In genomic region chr4:172188248-172188976, GRCh38 we compare ENCODE assay signal across 31 cellular contexts.
DNase-seq lines count a peak whose midpoint lies in the region; ATAC-seq and TF ChIP-seq lines count a peak whose summit lies in the region.
"Had no signal": no experiment of that assay in that cellular context is flagged by ENCODE, and none has a peak within 500 bp of the region (broad histone marks: within the 10 kb centered on the region; RNA-seq: fewer than 3 reads in every experiment).

No MANE protein-coding gene starts in this region.

- TF ChIP-seq CTCF in 22Rv1 (IDR thresholded peaks at IDR 0.05) (no peak), endodermal cell (conservative IDR thresholded peaks at IDR 0.05) (no peak), upper lobe of right lung (IDR thresholded peaks at IDR 0.05) (no peak)

- peak overlapping the region; percentile 60 for H3K27ac ChIP-seq in 22Rv1
- H3K27ac ChIP-seq in endodermal cell (ENCODE audit: low read depth, low read length) = no peak overlapping the region
- H3K27ac ChIP-seq in upper lobe of right lung = no peak overlapping the region
- H3K27ac ChIP-seq: body of pancreas, esophagus squamous epithelium, foreskin keratinocyte, heart right ventricle, lower lobe of right lung, thyroid gland, vagina had no signal

- H3K4me1 Mint-ChIP-seq in endodermal cell = peaks cover 6% of the 10 kb centered on the region
- H3K4me1 Mint-ChIP-seq: activated CD4-positive, alpha-beta T cell treated with anti-CD3 and anti-CD28 coated beads for 36 hours; activated naive CD4-positive, alpha-beta T cell treated with anti-CD3 and anti-CD28 coated beads, Interleukin-2, amount 10 ng/mL, durations not matched to agents 7 days and 5 days; activated T-helper 17 cell treated with anti-CD3 and anti-CD28 coated beads, Interleukin-2, amount 50 U/mL, for 72 hours; B cell; CD8-positive, alpha-beta memory T cell had no signal

- H3K9me3 ChIP-seq in endodermal cell (ENCODE audit: control insufficient read depth, low read length) (no peaks in the 10 kb centered on the region), upper lobe of right lung (no peaks in the 10 kb centered on the region)
- H3K9me3 ChIP-seq: body of pancreas, esophagus squamous epithelium, lower lobe of right lung, MG63, thyroid gland, vagina had no signal

- H3K4me1 ChIP-seq in endodermal cell (ENCODE audit: control insufficient read depth, insufficient read depth, low read length) = no peaks in the 10 kb centered on the region
- H3K4me1 ChIP-seq in upper lobe of right lung = no peaks in the 10 kb centered on the region
- H3K4me1 ChIP-seq: body of pancreas, esophagus squamous epithelium, foreskin keratinocyte, heart right ventricle, lower lobe of right lung, thyroid gland, vagina had no signal

- no peak overlapping the region for H3K4me3 Mint-ChIP-seq in endodermal cell
- H3K4me3 Mint-ChIP-seq: activated CD4-positive, alpha-beta T cell treated with anti-CD3 and anti-CD28 coated beads for 36 hours; activated CD8-positive, alpha-beta T cell treated with anti-CD3 and anti-CD28 coated beads, Interleukin-2, amount 10 ng/mL, durations not matched to agents 7 days and 5 days; activated naive CD4-positive, alpha-beta T cell treated with anti-CD3 and anti-CD28 coated beads, Interleukin-2, amount 10 ng/mL, durations not matched to agents 7 days and 5 days; activated T-helper 17 cell treated with anti-CD3 and anti-CD28 coated beads, Interleukin-2, amount 50 U/mL, for 72 hours; B cell; CD8-positive, alpha-beta memory T cell; dendritic cell treated with granulocyte-macrophage colony-stimulating factor and Interleukin-4, amounts not matched to agents 40 ng/mL and 50 ng/mL, for 4 days; natural killer cell treated with Interleukin-12 subunit alpha and Interleukin-12 subunit beta and Interleukin-15 and Interleukin-18, amount 100 ng/mL, for 72 hours had no signal

- peak; percentile 78 for DNase-seq in DMS53 (lab: John Stamatoyannopoulos, UW)
- peak; percentile 86 for DNase-seq in NCI-H69 (lab: John Stamatoyannopoulos, UW)
- DNase-seq in endodermal cell = peak; percentile 56
- no peak for DNase-seq in upper lobe of right lung
- no peak for DNase-seq in D341Med (ENCODE audit: low spot score)
- no peak for DNase-seq in NCI-H526 (lab: John Stamatoyannopoulos, UW)
- DNase-seq: activated CD4-positive, alpha-beta T cell treated with anti-CD3 and anti-CD28 coated beads for 36 hours; activated CD8-positive, alpha-beta T cell treated with anti-CD3 and anti-CD28 coated beads, Interleukin-2, amount 10 ng/mL, durations not matched to agents 7 days and 5 days; activated naive CD4-positive, alpha-beta T cell treated with anti-CD3 and anti-CD28 coated beads, Interleukin-2, amount 10 ng/mL, durations not matched to agents 7 days and 5 days; body of pancreas; CD8-positive, alpha-beta memory T cell; DMS79; esophagus squamous epithelium; foreskin keratinocyte; GDM1; heart right ventricle; lower lobe of right lung; MG63; NCI-H1105 treated with DMSO at 0.1 percent for 48 hours; NCI-H446 treated with DMSO at 0.1 percent for 48 hours; Right ventricle myocardium superior; stimulated activated CD4-positive, alpha-beta T cell treated with anti-CD3 and anti-CD28 coated beads, Interleukin-4, amount 100 ng/mL, for 24 hours; thyroid gland had no signal

- H3K36me3 ChIP-seq in endodermal cell (ENCODE audit: control insufficient read depth, insufficient read depth, low read length) = no peaks in the 10 kb centered on the region
- H3K36me3 ChIP-seq in upper lobe of right lung = no peaks in the 10 kb centered on the region
- H3K36me3 ChIP-seq: esophagus squamous epithelium, heart right ventricle, lower lobe of right lung, MG63, thyroid gland, vagina had no signal

- ATAC-seq in upper lobe of right lung (no peak), HG03135 (IDR thresholded peaks at IDR 0.05; ENCODE audit: unreplicated experiment) (no peak)
- ATAC-seq: activated CD4-positive, alpha-beta T cell treated with anti-CD3 and anti-CD28 coated beads for 36 hours; activated CD8-positive, alpha-beta T cell treated with anti-CD3 and anti-CD28 coated beads, Interleukin-2, amount 10 ng/mL, durations not matched to agents 7 days and 5 days; activated T-helper 17 cell treated with anti-CD3 and anti-CD28 coated beads, Interleukin-2, amount 50 U/mL, for 72 hours; body of pancreas; foreskin keratinocyte; HCT116; heart right ventricle; lower lobe of right lung; natural killer cell treated with Interleukin-12 subunit alpha and Interleukin-12 subunit beta and Interleukin-15 and Interleukin-18, amount 100 ng/mL, for 72 hours had no signal

- H3K36me3 Mint-ChIP-seq in endodermal cell (ENCODE audit: low read depth) = no peaks in the 10 kb centered on the region
- H3K36me3 Mint-ChIP-seq: activated naive CD4-positive, alpha-beta T cell treated with anti-CD3 and anti-CD28 coated beads, Interleukin-2, amount 10 ng/mL, durations not matched to agents 7 days and 5 days; CD8-positive, alpha-beta memory T cell; natural killer cell treated with Interleukin-12 subunit alpha and Interleukin-12 subunit beta and Interleukin-15 and Interleukin-18, amount 100 ng/mL, for 72 hours had no signal

- no peaks in the 10 kb centered on the region for H3K27me3 Mint-ChIP-seq in endodermal cell (ENCODE audit: insufficient read depth)
- H3K27me3 Mint-ChIP-seq: activated CD4-positive, alpha-beta T cell treated with anti-CD3 and anti-CD28 coated beads for 36 hours; activated naive CD4-positive, alpha-beta T cell treated with anti-CD3 and anti-CD28 coated beads, Interleukin-2, amount 10 ng/mL, durations not matched to agents 7 days and 5 days; activated T-helper 17 cell treated with anti-CD3 and anti-CD28 coated beads, Interleukin-2, amount 50 U/mL, for 72 hours; B cell; dendritic cell treated with granulocyte-macrophage colony-stimulating factor and Interleukin-4, amounts not matched to agents 40 ng/mL and 50 ng/mL, for 4 days; natural killer cell treated with Interleukin-12 subunit alpha and Interleukin-12 subunit beta and Interleukin-15 and Interleukin-18, amount 100 ng/mL, for 72 hours had no signal

- 84% methylated on average over 3 of the region's 5 CpGs; no CpG with 5 or more reads in 1 of the 2 experiments for WGBS in endodermal cell (ENCODE audit: insufficient coverage in 1 of 2, insufficient read length in 1 of 2), 2 experiments

- intact Hi-C loops in upper lobe of right lung (cut with DNase I) = no loop called here

- H3K27ac Mint-ChIP-seq in endodermal cell = no peak overlapping the region
- H3K27ac Mint-ChIP-seq: activated CD4-positive, alpha-beta T cell treated with anti-CD3 and anti-CD28 coated beads for 36 hours; activated CD8-positive, alpha-beta T cell treated with anti-CD3 and anti-CD28 coated beads, Interleukin-2, amount 10 ng/mL, durations not matched to agents 7 days and 5 days; activated naive CD4-positive, alpha-beta T cell treated with anti-CD3 and anti-CD28 coated beads, Interleukin-2, amount 10 ng/mL, durations not matched to agents 7 days and 5 days; activated T-helper 17 cell treated with anti-CD3 and anti-CD28 coated beads, Interleukin-2, amount 50 U/mL, for 72 hours; B cell; CD8-positive, alpha-beta memory T cell; dendritic cell treated with granulocyte-macrophage colony-stimulating factor and Interleukin-4, amounts not matched to agents 40 ng/mL and 50 ng/mL, for 4 days; natural killer cell treated with Interleukin-12 subunit alpha and Interleukin-12 subunit beta and Interleukin-15 and Interleukin-18, amount 100 ng/mL, for 72 hours had no signal

- no peak overlapping the region for H3K9ac ChIP-seq in endodermal cell (ENCODE audit: extremely low read depth, low read length, poor library complexity, severe bottlenecking)

- H3K4me3 ChIP-seq in endodermal cell (ENCODE audit: low read length) = no peak overlapping the region
- H3K4me3 ChIP-seq in upper lobe of right lung = no peak overlapping the region
- H3K4me3 ChIP-seq: body of pancreas, esophagus squamous epithelium, heart right ventricle, lower lobe of right lung, MG63, thyroid gland, vagina had no signal

- no peaks in the 10 kb centered on the region for H3K9me3 Mint-ChIP-seq in endodermal cell
- H3K9me3 Mint-ChIP-seq: dendritic cell treated with granulocyte-macrophage colony-stimulating factor and Interleukin-4, amounts not matched to agents 40 ng/mL and 50 ng/mL, for 4 days had no signal

- no peaks in the 10 kb centered on the region for H3K27me3 ChIP-seq in endodermal cell (ENCODE audit: control insufficient read depth, insufficient read depth, low read length, poor library complexity, severe bottlenecking)
- H3K27me3 ChIP-seq in upper lobe of right lung = no peaks in the 10 kb centered on the region
- H3K27me3 ChIP-seq: body of pancreas, esophagus squamous epithelium, foreskin keratinocyte, heart right ventricle, MG63, thyroid gland, vagina had no signal

Comparison
In these comparisons a context has a peak if more than half of its experiments do, and no peak if none do; other contexts are left out.
1. DNase-seq: peak in DMS53 (single experiment), NCI-H69 (single experiment) and endodermal cell (single experiment); none in upper lobe of right lung (single experiment), D341Med (single experiment) and NCI-H526 (0 of 2).